Comparison of ENCODE assay signal across 21 cellular contexts in the genomic region with DNA sequence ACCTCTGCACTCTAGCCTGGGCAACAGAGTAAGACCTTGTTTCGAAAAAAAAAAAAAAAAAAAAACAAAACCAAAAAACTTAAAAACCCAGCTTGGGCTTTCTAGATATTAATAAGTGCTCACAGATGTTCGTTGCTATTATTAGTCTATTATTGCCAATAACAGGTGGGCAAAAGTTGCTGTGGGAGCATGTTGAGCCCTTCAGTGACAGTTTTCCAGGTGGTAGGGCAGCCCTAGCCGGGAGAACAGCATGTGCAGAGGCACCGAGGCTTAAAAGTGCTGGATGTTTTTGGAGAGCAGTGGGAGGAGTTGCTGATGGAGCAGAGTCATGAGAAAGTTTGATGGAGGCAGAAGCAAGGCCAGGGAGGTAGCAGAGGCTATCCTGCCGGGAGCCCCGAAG. TPM values are rescaled to one million over a fixed set of nuclear protein-coding genes. Genes with fewer than 3 reads are reported as not detected.
DNase-seq lines count a peak whose midpoint lies in the region; ATAC-seq and TF ChIP-seq lines count a peak whose summit lies in the region.
"Had no signal": no experiment of that assay in that cellular context is flagged by ENCODE, and none has a peak within 500 bp of the region (broad histone marks: within the 10 kb centered on the region; RNA-seq: fewer than 3 reads in every experiment).

No MANE protein-coding gene starts in this region.

- no peaks in the 10 kb centered on the region for H3K27me3 ChIP-seq in H9 (ENCODE audit: insufficient read depth, low read length)

- no peak overlapping the region for H2BK20ac ChIP-seq in H9 (ENCODE audit: low read depth, low read length, poor library complexity, severe bottlenecking)

- no peak overlapping the region for H2BK15ac ChIP-seq in H9 (ENCODE audit: low read depth, low read length)

- no peaks in the 10 kb centered on the region for H4K20me1 ChIP-seq in H9 (ENCODE audit: control insufficient read depth, insufficient read depth, insufficient read length)

- no peak overlapping the region for H3K27ac ChIP-seq in H9 (ENCODE audit: insufficient read length, low read depth, low read length)
- H3K27ac ChIP-seq: colonic mucosa, hepatocyte, skin epidermis, thoracic aorta had no signal

- no peak for DNase-seq in stimulated activated naive CD8-positive, alpha-beta T cell treated with anti-CD3 and anti-CD28 coated beads, Interleukin-15, Interleukin-2, amounts not matched to agents 100 U/mL and 50 U/mL, for 24 hours
- DNase-seq in H9 (peak; percentile 17), pons (ENCODE audit: low spot score) (no peak)
- no peak for DNase-seq in activated naive CD8-positive, alpha-beta T cell treated with anti-CD3 and anti-CD28 coated beads, Interleukin-2, amount 50 U/mL, for 24 hours
- DNase-seq in stimulated activated naive B cell treated with anti-CD40 and anti-IgM and Interleukin-4, amounts not matched to agents 10 μg/mL and 1 μg/mL and 100 μg/mL, for 72 hours: no peak
- no peak for DNase-seq in effector CD4-positive, alpha-beta T cell
- DNase-seq: activated naive CD8-positive, alpha-beta T cell treated with anti-CD3 and anti-CD28 coated beads, Interleukin-2, amount 10 ng/mL, durations not matched to agents 7 days and 5 days; colonic mucosa; islet precursor cell; NCI-H1694; stimulated activated CD4-positive, alpha-beta T cell treated with anti-CD3 and anti-CD28 coated beads, Interleukin-4, amount 100 ng/mL, for 4 hours had no signal

- H3K4me2 ChIP-seq in H9 (ENCODE audit: insufficient read depth, insufficient read length, low read length): no peak overlapping the region
- H3K4me2 ChIP-seq: hepatocyte had no signal

- WGBS in H9 (ENCODE audit: extremely low coverage, insufficient read length, low lambda C conversion rate): no CpG with 5 or more reads among the region's 6 CpGs

- H3K23ac ChIP-seq in H9 (ENCODE audit: insufficient read length, low read depth, low read length): no peak overlapping the region

- H3K9ac ChIP-seq in H9 (ENCODE audit: extremely low read depth, insufficient read length, low read length): no peak overlapping the region

- H3K4me1 ChIP-seq in H9 (ENCODE audit: insufficient read depth, low read length): peaks cover 3% of the 10 kb centered on the region; the same call in 1 of the 2 replicates
- H3K4me1 ChIP-seq: colonic mucosa had no signal

- H3K4ac ChIP-seq in H9 (ENCODE audit: low read depth, low read length): no peak overlapping the region

- H4K91ac ChIP-seq in H9 (ENCODE audit: insufficient read length, low read depth, low read length): no peak overlapping the region

- H3K4me3 Mint-ChIP-seq in stimulated activated naive CD8-positive, alpha-beta T cell treated with anti-CD3 and anti-CD28 coated beads, Interleukin-15, Interleukin-2, amounts not matched to agents 100 ng/mL and 50 ng/mL, for 24 hours: no peak overlapping the region
- H3K4me3 Mint-ChIP-seq in H9: no peak overlapping the region
- H3K4me3 Mint-ChIP-seq in activated naive CD8-positive, alpha-beta T cell treated with anti-CD3 and anti-CD28 coated beads, Interleukin-2, amount 50 U/mL, for 24 hours: peak overlapping the region; percentile 30
- peak overlapping the region; percentile 62 to 74 for H3K4me3 Mint-ChIP-seq in stimulated activated naive B cell treated with anti-CD40 and anti-IgM and Interleukin-4, amounts not matched to agents 10 μg/mL and 1 μg/mL and 100 μg/mL, for 72 hours
- H3K4me3 Mint-ChIP-seq: activated naive CD8-positive, alpha-beta T cell treated with anti-CD3 and anti-CD28 coated beads, Interleukin-2, amount 10 ng/mL, durations not matched to agents 7 days and 5 days; nephron had no signal

- no peak overlapping the region for H2AFZ ChIP-seq in H9 (ENCODE audit: low read length)
- H2AFZ ChIP-seq: hepatocyte had no signal

- no peaks in the 10 kb centered on the region for H3K9me3 Mint-ChIP-seq in stimulated activated naive CD8-positive, alpha-beta T cell treated with anti-CD3 and anti-CD28 coated beads, Interleukin-15, Interleukin-2, amounts not matched to agents 100 ng/mL and 50 ng/mL, for 24 hours
- H3K9me3 Mint-ChIP-seq in H9: no peaks in the 10 kb centered on the region
- no peaks in the 10 kb centered on the region for H3K9me3 Mint-ChIP-seq in activated naive CD8-positive, alpha-beta T cell treated with anti-CD3 and anti-CD28 coated beads, Interleukin-2, amount 50 U/mL, for 24 hours
- no peaks in the 10 kb centered on the region for H3K9me3 Mint-ChIP-seq in stimulated activated naive B cell treated with anti-CD40 and anti-IgM and Interleukin-4, amounts not matched to agents 10 μg/mL and 1 μg/mL and 100 μg/mL, for 72 hours
- H3K9me3 Mint-ChIP-seq: activated naive CD8-positive, alpha-beta T cell treated with anti-CD3 and anti-CD28 coated beads, Interleukin-2, amount 10 ng/mL, durations not matched to agents 7 days and 5 days; brain; nephron had no signal

- H2BK12ac ChIP-seq in H9 (ENCODE audit: insufficient read length, low read depth, low read length): no peak overlapping the region

- H3K9me3 ChIP-seq in H9 (ENCODE audit: control insufficient read depth, low read depth, low read length): no peaks in the 10 kb centered on the region
- H3K9me3 ChIP-seq: colonic mucosa, thoracic aorta had no signal

- no peaks in the 10 kb centered on the region for H3K27me3 Mint-ChIP-seq in stimulated activated naive CD8-positive, alpha-beta T cell treated with anti-CD3 and anti-CD28 coated beads, Interleukin-15, Interleukin-2, amounts not matched to agents 100 ng/mL and 50 ng/mL, for 24 hours
- H3K27me3 Mint-ChIP-seq in H9 (ENCODE audit: low read depth): peaks cover 25% of the 10 kb centered on the region
- H3K27me3 Mint-ChIP-seq in activated naive CD8-positive, alpha-beta T cell treated with anti-CD3 and anti-CD28 coated beads, Interleukin-2, amount 50 U/mL, for 24 hours: no peaks in the 10 kb centered on the region
- no peaks in the 10 kb centered on the region for H3K27me3 Mint-ChIP-seq in stimulated activated naive B cell treated with anti-CD40 and anti-IgM and Interleukin-4, amounts not matched to agents 10 μg/mL and 1 μg/mL and 100 μg/mL, for 72 hours
- H3K27me3 Mint-ChIP-seq: activated naive CD8-positive, alpha-beta T cell treated with anti-CD3 and anti-CD28 coated beads, Interleukin-2, amount 10 ng/mL, durations not matched to agents 7 days and 5 days had no signal

- H2BK5ac ChIP-seq in H9 (ENCODE audit: insufficient read length, low read length): no peak overlapping the region

- no peak overlapping the region for H4K8ac ChIP-seq in H9 (replicated peaks; ENCODE audit: insufficient read length, low read depth, low read length)

- no peaks in the 10 kb centered on the region for H3K79me2 ChIP-seq in H9 (ENCODE audit: insufficient read depth, low read length)
- H3K79me2 ChIP-seq: hepatocyte had no signal

- peaks cover 19% of the 10 kb centered on the region for H3K23me2 ChIP-seq in H9 (ENCODE audit: insufficient read length, low read depth, low read length, poor library complexity, severe bottlenecking)

- H3K56ac ChIP-seq in H9 (ENCODE audit: insufficient read length, low read depth, low read length): no peak overlapping the region

- no peak for TF ChIP-seq CTCF in H9 (conservative IDR thresholded peaks at IDR 0.05)

- no peak overlapping the region for H2BK120ac ChIP-seq in H9 (ENCODE audit: low read depth, low read length, poor library complexity, severe bottlenecking)

- no peak overlapping the region for H2AK5ac ChIP-seq in H9 (ENCODE audit: insufficient read length, low read length)

- H3K4me1 Mint-ChIP-seq in stimulated activated naive CD8-positive, alpha-beta T cell treated with anti-CD3 and anti-CD28 coated beads, Interleukin-15, Interleukin-2, amounts not matched to agents 100 ng/mL and 50 ng/mL, for 24 hours (ENCODE audit: low read depth): peaks cover 79% of the 10 kb centered on the region
- H3K4me1 Mint-ChIP-seq in H9: peaks cover 20 to 27% of the 10 kb centered on the region in 2 experiments
- H3K4me1 Mint-ChIP-seq in activated naive CD8-positive, alpha-beta T cell treated with anti-CD3 and anti-CD28 coated beads, Interleukin-2, amount 50 U/mL, for 24 hours: peaks cover 76% of the 10 kb centered on the region
- H3K4me1 Mint-ChIP-seq in stimulated activated naive B cell treated with anti-CD40 and anti-IgM and Interleukin-4, amounts not matched to agents 10 μg/mL and 1 μg/mL and 100 μg/mL, for 72 hours: peaks cover 61 to 87% of the 10 kb centered on the region in 2 donors

- H3K27ac Mint-ChIP-seq in stimulated activated naive CD8-positive, alpha-beta T cell treated with anti-CD3 and anti-CD28 coated beads, Interleukin-15, Interleukin-2, amounts not matched to agents 100 ng/mL and 50 ng/mL, for 24 hours: peak overlapping the region; percentile 71
- H3K27ac Mint-ChIP-seq in H9: no peak overlapping the region
- H3K27ac Mint-ChIP-seq in activated naive CD8-positive, alpha-beta T cell treated with anti-CD3 and anti-CD28 coated beads, Interleukin-2, amount 50 U/mL, for 24 hours: peak overlapping the region; percentile 28
- peak overlapping the region; percentile 27 for H3K27ac Mint-ChIP-seq in stimulated activated naive B cell treated with anti-CD40 and anti-IgM and Interleukin-4, amounts not matched to agents 10 μg/mL and 1 μg/mL and 100 μg/mL, for 72 hours
- H3K27ac Mint-ChIP-seq: nephron, progenitor cell of endocrine pancreas had no signal

- peaks cover 64% of the 10 kb centered on the region for H3K36me3 Mint-ChIP-seq in stimulated activated naive CD8-positive, alpha-beta T cell treated with anti-CD3 and anti-CD28 coated beads, Interleukin-15, Interleukin-2, amounts not matched to agents 100 ng/mL and 50 ng/mL, for 24 hours (ENCODE audit: low read depth)
- peaks cover 0 to 6% (median 0%) of the 10 kb centered on the region in 3 experiments; a peak in 4 of 7 replicates for H3K36me3 Mint-ChIP-seq in H9 (ENCODE audit: insufficient read depth in 1 of 3, low read depth in 3 of 3)
- peaks cover 58% of the 10 kb centered on the region for H3K36me3 Mint-ChIP-seq in activated naive CD8-positive, alpha-beta T cell treated with anti-CD3 and anti-CD28 coated beads, Interleukin-2, amount 50 U/mL, for 24 hours (ENCODE audit: low read depth)
- H3K36me3 Mint-ChIP-seq in stimulated activated naive B cell treated with anti-CD40 and anti-IgM and Interleukin-4, amounts not matched to agents 10 μg/mL and 1 μg/mL and 100 μg/mL, for 72 hours: peaks cover 51 to 62% of the 10 kb centered on the region in 2 donors
- H3K36me3 Mint-ChIP-seq: brain had no signal

- ATAC-seq in stimulated activated naive CD8-positive, alpha-beta T cell treated with anti-CD3 and anti-CD28 coated beads, Interleukin-15, Interleukin-2, amounts not matched to agents 100 U/mL and 50 U/mL, for 24 hours: no peak
- no peak for ATAC-seq in activated naive CD8-positive, alpha-beta T cell treated with anti-CD3 and anti-CD28 coated beads, Interleukin-2, amount 50 U/mL, for 24 hours
- ATAC-seq in stimulated activated naive B cell treated with anti-CD40 and anti-IgM and Interleukin-4, amounts not matched to agents 10 μg/mL and 1 μg/mL and 100 μg/mL, for 72 hours (replicated peaks): no peak
- ATAC-seq in HG02588 (IDR thresholded peaks at IDR 0.05; ENCODE audit: unreplicated experiment): no peak

- no peak overlapping the region for H3T11ph ChIP-seq in H9 (ENCODE audit: low read length)

- H3K79me1 ChIP-seq in H9 (ENCODE audit: insufficient read depth, low read depth, low read length, poor library complexity, severe bottlenecking): no peaks in the 10 kb centered on the region

- no peak overlapping the region; the same call in 1 of the 2 replicates for H3K14ac ChIP-seq in H9 (ENCODE audit: insufficient read depth, low read length)

- H4K5ac ChIP-seq in H9 (ENCODE audit: insufficient read length, low read depth, low read length): no peak overlapping the region

- H3K18ac ChIP-seq in H9 (ENCODE audit: insufficient read length, low read depth, low read length): no peak overlapping the region

RNA-seq across cellular contexts. Expression of gene PPP1R16B, which starts 4.4 kb away (rescaled TPM):
- total RNA-seq in H9 (2021): 8.2 TPM in 2 replicates
- total RNA-seq: fibroblast of villous mesenchyme, H4, progenitor cell of endocrine pancreas had no signal

Comparison
In these comparisons a context has a peak if more than half of its experiments do, and no peak if none do; other contexts are left out.
1. H3K27ac Mint-ChIP-seq: peak in stimulated activated naive CD8-positive, alpha-beta T cell treated with anti-CD3 and anti-CD28 coated beads, Interleukin-15, Interleukin-2, amounts not matched to agents 100 ng/mL and 50 ng/mL, for 24 hours (single experiment), activated naive CD8-positive, alpha-beta T cell treated with anti-CD3 and anti-CD28 coated beads, Interleukin-2, amount 50 U/mL, for 24 hours (single experiment) and stimulated activated naive B cell treated with anti-CD40 and anti-IgM and Interleukin-4, amounts not matched to agents 10 μg/mL and 1 μg/mL and 100 μg/mL, for 72 hours (single experiment); none in H9 (0 of 3).
2. H3K4me3 Mint-ChIP-seq: peak in activated naive CD8-positive, alpha-beta T cell treated with anti-CD3 and anti-CD28 coated beads, Interleukin-2, amount 50 U/mL, for 24 hours (single experiment) and stimulated activated naive B cell treated with anti-CD40 and anti-IgM and Interleukin-4, amounts not matched to agents 10 μg/mL and 1 μg/mL and 100 μg/mL, for 72 hours (2 of 2); none in stimulated activated naive CD8-positive, alpha-beta T cell treated with anti-CD3 and anti-CD28 coated beads, Interleukin-15, Interleukin-2, amounts not matched to agents 100 ng/mL and 50 ng/mL, for 24 hours (single experiment) and H9 (0 of 2).